Comparison of ENCODE assay signal across 23 cellular contexts in the genomic region with DNA sequence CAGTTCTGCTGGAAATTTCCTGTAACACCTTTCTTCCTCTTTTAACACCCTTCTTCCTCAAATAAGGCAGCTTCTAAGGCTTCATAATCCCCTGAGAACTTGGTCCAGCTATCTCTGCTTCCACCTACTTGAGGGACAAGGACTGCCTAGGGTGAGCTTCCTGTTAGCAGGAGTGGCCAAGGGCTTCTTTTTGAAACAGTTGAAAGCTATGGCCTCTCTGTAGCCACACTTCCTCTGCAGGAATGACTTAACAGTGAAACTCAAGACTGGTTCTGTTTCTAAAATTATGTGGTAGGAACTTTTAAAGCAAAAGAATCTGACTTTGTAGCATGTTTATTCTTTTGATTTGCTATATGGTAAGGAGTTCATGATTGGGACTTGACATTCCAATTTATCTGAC.
"Had no signal": no experiment of that assay in that cellular context is flagged by ENCODE, and none has a peak within 500 bp of the region (broad histone marks: within the 10 kb centered on the region; RNA-seq: fewer than 3 reads in every experiment).

No MANE protein-coding gene starts in this region.

- H3K9me3 ChIP-seq: ovary, psoas muscle, sigmoid colon, thoracic aorta, tibial nerve, upper lobe of right lung, uterus had no signal

- H3K36me3 ChIP-seq: ovary, sigmoid colon, thoracic aorta, tibial nerve, upper lobe of right lung, uterus had no signal

- H3K4me3 Mint-ChIP-seq: immature natural killer cell; memory B cell; natural killer cell; stimulated activated memory B cell treated with anti-CD40 and anti-IgM and Interleukin-4, amounts not matched to agents 10 μg/mL and 1 μg/mL and 100 μg/mL, for 72 hours had no signal

- H3K27me3 Mint-ChIP-seq: memory B cell; stimulated activated memory B cell treated with anti-CD40 and anti-IgM and Interleukin-4, amounts not matched to agents 10 μg/mL and 1 μg/mL and 100 μg/mL, for 72 hours had no signal

- H3K4me1 ChIP-seq: psoas muscle, tibial nerve, upper lobe of right lung, uterus had no signal

- DNase-seq: dorsolateral prefrontal cortex; effector CD4-positive, alpha-beta T cell; hypothalamus; immature natural killer cell; islet precursor cell; natural killer cell; occipital lobe; ovary; posterior cingulate gyrus; psoas muscle; right cardiac atrium; sigmoid colon; stimulated activated CD4-positive, alpha-beta T cell treated with anti-CD3 and anti-CD28 coated beads, Interleukin-4, amount 100 ng/mL, for 4 hours; stimulated activated naive CD8-positive, alpha-beta T cell treated with anti-CD3 and anti-CD28 coated beads, Interleukin-15, Interleukin-2, amounts not matched to agents 100 U/mL and 50 U/mL, for 24 hours; substantia nigra; upper lobe of right lung; uterus had no signal

- ATAC-seq: left lobe of liver; natural killer cell; psoas muscle; right cardiac atrium; stimulated activated memory B cell treated with anti-CD40 and anti-IgM and Interleukin-4, amounts not matched to agents 10 μg/mL and 1 μg/mL and 100 μg/mL, for 72 hours; stimulated activated naive CD8-positive, alpha-beta T cell treated with anti-CD3 and anti-CD28 coated beads, Interleukin-15, Interleukin-2, amounts not matched to agents 100 U/mL and 50 U/mL, for 24 hours; upper lobe of right lung had no signal

- H3K36me3 Mint-ChIP-seq: immature natural killer cell; memory B cell; natural killer cell; stimulated activated memory B cell treated with anti-CD40 and anti-IgM and Interleukin-4, amounts not matched to agents 10 μg/mL and 1 μg/mL and 100 μg/mL, for 72 hours had no signal

- H3K4me1 Mint-ChIP-seq: immature natural killer cell; memory B cell; natural killer cell; stimulated activated memory B cell treated with anti-CD40 and anti-IgM and Interleukin-4, amounts not matched to agents 10 μg/mL and 1 μg/mL and 100 μg/mL, for 72 hours had no signal

- H3K27ac ChIP-seq: dorsolateral prefrontal cortex, ovary, psoas muscle, tibial nerve, upper lobe of right lung, uterus had no signal

- H3K9me3 Mint-ChIP-seq: immature natural killer cell; memory B cell; natural killer cell; stimulated activated memory B cell treated with anti-CD40 and anti-IgM and Interleukin-4, amounts not matched to agents 10 μg/mL and 1 μg/mL and 100 μg/mL, for 72 hours had no signal

- H3K27me3 ChIP-seq: dorsolateral prefrontal cortex, ovary, sigmoid colon, tibial nerve, upper lobe of right lung, uterus had no signal

- H3K27ac Mint-ChIP-seq: immature natural killer cell; memory B cell; natural killer cell; stimulated activated memory B cell treated with anti-CD40 and anti-IgM and Interleukin-4, amounts not matched to agents 10 μg/mL and 1 μg/mL and 100 μg/mL, for 72 hours had no signal

- H3K4me3 ChIP-seq: dorsolateral prefrontal cortex, lung, ovary, psoas muscle, sigmoid colon, thoracic aorta, tibial nerve, upper lobe of right lung, uterus had no signal
